ENCODE assay signal across 8 cellular contexts in genomic region chr19:861756-862528, GRCh38. TPM values are rescaled to one million over a fixed set of nuclear protein-coding genes. Genes with fewer than 3 reads are reported as not detected.
DNase-seq lines count a peak whose midpoint lies in the region; ATAC-seq and TF ChIP-seq lines count a peak whose summit lies in the region.

No MANE protein-coding gene starts in this region.

- 17 to 19% methylated on average over 53 to 57 of the region's 57 CpGs for whole genome bisulfite sequencing in lung, 2 donors
- WGBS in stomach, 5 donors, result 13 to 32% (median 19%) methylated on average over 27 to 57 of the region's 57 CpGs
- 0% methylated on average over 4 of the region's 57 CpGs; no CpG with 5 or more reads in 1 of the 2 donors for WGBS in gastroesophageal sphincter (ENCODE audit: low coverage in 1 of 2), 2 donors

- H3K4me3 ChIP-seq in BE2C (ENCODE audit: low read depth, low read length), result no peak overlapping the region
- no peak overlapping the region for H3K4me3 ChIP-seq in lung
- peak overlapping the region in 3 of 4 donors; percentile 4 to 48 (median 44) for H3K4me3 ChIP-seq in stomach
- H3K4me3 ChIP-seq in gastroesophageal sphincter, result peak overlapping the region in 1 of 2 donors; percentile 51

- H3K9me3 Mint-ChIP-seq in activated naive CD4-positive, alpha-beta T cell treated with anti-CD3 and anti-CD28 coated beads for 36 hours, result no peaks in the 10 kb centered on the region

- no peak overlapping the region for H3K27ac Mint-ChIP-seq in activated naive CD4-positive, alpha-beta T cell treated with anti-CD3 and anti-CD28 coated beads for 36 hours

- H3K4me1 Mint-ChIP-seq in activated naive CD4-positive, alpha-beta T cell treated with anti-CD3 and anti-CD28 coated beads for 36 hours (ENCODE audit: low read depth), result peaks cover 13% of the 10 kb centered on the region

- H3K4me1 ChIP-seq in BE2C (0 out of 2 replicates have a peak, but pooled peaks cover 2% of the 10 kb centered on the region), lung (ENCODE audit: control insufficient read depth in 2 of 2, insufficient read depth in 2 of 2, low read length in 2 of 2) (peaks cover 0 to 13% of the 10 kb centered on the region in 2 donors), stomach (peaks cover 29 to 54% (median 44%) of the 10 kb centered on the region in 4 donors), gastroesophageal sphincter (peaks cover 0 to 55% (median 7%) of the 10 kb centered on the region in 3 donors)

- intact Hi-C loops in activated naive CD4-positive, alpha-beta T cell treated with anti-CD3 and anti-CD28 coated beads for 36 hours (cut with micrococcal nuclease), result loop anchor here (1.0 to 2.0 kb wide), 3 partner anchors 65 to 123 kb away; partner anchors contain the start of genes PTBP1 and WDR18
- intact Hi-C loops in stomach (cut with DNase I; ENCODE audit: low total_unique reads), result no loop called here

- no peak overlapping the region for H3K4me3 Mint-ChIP-seq in activated naive CD4-positive, alpha-beta T cell treated with anti-CD3 and anti-CD28 coated beads for 36 hours

- H3K27ac ChIP-seq in lung (ENCODE audit: low read depth in 1 of 2, low read length in 1 of 2) (no peak overlapping the region), stomach (peak overlapping the region in 1 of 5 donors; percentile 3), gastroesophageal sphincter (peak overlapping the region in 1 of 4 donors; percentile 45)

- H3K36me3 Mint-ChIP-seq in activated naive CD4-positive, alpha-beta T cell treated with anti-CD3 and anti-CD28 coated beads for 36 hours (ENCODE audit: low read depth), result no peaks in the 10 kb centered on the region

- CTCF ChIA-PET in activated naive CD4-positive, alpha-beta T cell treated with anti-CD3 and anti-CD28 coated beads for 36 hours (lab: Charles Lee), result interaction anchor here (2.5 to 3.6 kb wide), 2 partner anchors 53 to 58 kb away, joined by 21 to 23 read pairs; partner anchors contain the start of gene KISS1R

- peak; percentile 35 for ATAC-seq in lung (ENCODE audit: insufficient read depth, low FRiP score)
- ATAC-seq in HG03139 (IDR thresholded peaks at IDR 0.05; ENCODE audit: unreplicated experiment), result no peak
- no peak for ATAC-seq in gastroesophageal sphincter

- no peak for TF ChIP-seq CTCF in BE2C (IDR thresholded peaks at IDR 0.05; ENCODE audit: low read depth, low read length)
- no peak for TF ChIP-seq CTCF in lung (IDR thresholded peaks at IDR 0.05; ENCODE audit: control extremely low read depth, extremely low read depth)
- no peak for TF ChIP-seq CTCF in stomach (IDR thresholded peaks at IDR 0.05)
- TF ChIP-seq CTCF in gastroesophageal sphincter (IDR thresholded peaks at IDR 0.05), result no peak

- TF ChIP-seq POLR2A in stomach (IDR thresholded peaks at IDR 0.05) (no peak), gastroesophageal sphincter (IDR thresholded peaks at IDR 0.05) (no peak)

- TF ChIP-seq EP300 in stomach (IDR thresholded peaks at IDR 0.05), result no peak
- no peak for TF ChIP-seq EP300 in gastroesophageal sphincter (IDR thresholded peaks at IDR 0.05)

- H3K27me3 ChIP-seq in BE2C, result peaks cover 28% of the 10 kb centered on the region
- H3K27me3 ChIP-seq in lung (ENCODE audit: control insufficient read depth, insufficient read depth), result no peaks in the 10 kb centered on the region
- H3K27me3 ChIP-seq in stomach, result peaks cover 0 to 56% (median 28%) of the 10 kb centered on the region in 3 donors
- peaks cover 62% of the 10 kb centered on the region for H3K27me3 ChIP-seq in gastroesophageal sphincter

- DNase-seq in BE2C, result peak; percentile 80
- DNase-seq in HT-29 (ENCODE audit: low spot score), result peak; percentile 17
- peak; percentile 61 for DNase-seq in T follicular helper cell (ENCODE audit: low read depth)
- DNase-seq in activated naive CD4-positive, alpha-beta T cell treated with anti-CD3 and anti-CD28 coated beads for 36 hours, result peak; percentile 74
- DNase-seq in lung (ENCODE audit: low spot score), result peak; percentile 73
- DNase-seq in stomach, result no peak

- H3K36me3 ChIP-seq in BE2C, result no peaks in the 10 kb centered on the region
- peaks cover 0 to 1% of the 10 kb centered on the region in 2 donors for H3K36me3 ChIP-seq in lung (ENCODE audit: control insufficient read depth in 2 of 2, insufficient read depth in 2 of 2, low read length in 2 of 2)
- peaks cover 0 to under 1% (median 0%) of the 10 kb centered on the region in 4 donors for H3K36me3 ChIP-seq in stomach
- no peaks in the 10 kb centered on the region for H3K36me3 ChIP-seq in gastroesophageal sphincter

- peaks cover 6% of the 10 kb centered on the region for H3K27me3 Mint-ChIP-seq in activated naive CD4-positive, alpha-beta T cell treated with anti-CD3 and anti-CD28 coated beads for 36 hours (ENCODE audit: low read depth)

- H3K9me3 ChIP-seq in BE2C, result peaks cover 3% of the 10 kb centered on the region; the same call in 1 of the 2 replicates
- no peaks in the 10 kb centered on the region for H3K9me3 ChIP-seq in lung (ENCODE audit: control insufficient read depth in 2 of 2, insufficient read depth in 1 of 2, low read length in 1 of 2)
- no peaks in the 10 kb centered on the region for H3K9me3 ChIP-seq in stomach
- no peaks in the 10 kb centered on the region for H3K9me3 ChIP-seq in gastroesophageal sphincter

RNA-seq across cellular contexts. Expression of gene CFD, which starts 2.5 kb away (rescaled TPM):
- 1.1 TPM for polyA plus RNA-seq in BE2C (2012; ENCODE audit: insufficient read depth, insufficient read length, low read depth)
- total RNA-seq in HT-29 (2014; rRNA removed; shearing (Covaris generic)), result 1.1 and 1.4 TPM in 2 replicates
- total RNA-seq in activated naive CD4-positive, alpha-beta T cell treated with anti-CD3 and anti-CD28 coated beads for 36 hours, result under 1 TPM; 0.17 to 0.25 TPM
- total RNA-seq in lung (100 to 1,000 TPM in 1 of 2 donors, 10 to 100 TPM in 1; 90.8 to 185 TPM), stomach (1,000 to 10,000 TPM in 1 of 5 donors, 100 to 1,000 TPM in 3, 10 to 100 TPM in 1; 36.6 to 1,275 (median 118) TPM), gastroesophageal sphincter (1,000 to 10,000 TPM in 1 of 4 donors, 100 to 1,000 TPM in 3; 229 to 1,118 (median 654) TPM)
- polyA plus RNA-seq in lung (100 to 1,000 TPM in 1 of 2 donors, 10 to 100 TPM in 1; 97.2 to 227 TPM), stomach (100 to 1,000 TPM in 2 of 3 donors, 10 to 100 TPM in 1; 48.7 to 204 (median 140) TPM)

RNA-seq across cellular contexts. Expression of gene ELANE, which starts 9.8 kb away (rescaled TPM):
- not detected for polyA plus RNA-seq in BE2C (2012; ENCODE audit: insufficient read depth, insufficient read length, low read depth)
- total RNA-seq in HT-29 (2014; rRNA removed; shearing (Covaris generic)), result not detected in 2 replicates
- not detected for total RNA-seq in activated naive CD4-positive, alpha-beta T cell treated with anti-CD3 and anti-CD28 coated beads for 36 hours
- total RNA-seq in lung (10 to 100 TPM in 1 of 2 donors, 1 to 10 TPM in 1; 1.4 to 16.6 TPM), stomach (10 to 100 TPM in 1 of 5 donors, 1 to 10 TPM in 1, not detected in 3; 2.9 to 10.5 TPM), gastroesophageal sphincter (1 to 10 TPM in 3 of 4 donors, under 1 TPM in 1; 0.49 to 2.3 (median 1.7) TPM)
- polyA plus RNA-seq in lung (10 to 100 TPM in 1 of 2 donors, 1 to 10 TPM in 1; 2.0 to 21.0 TPM), stomach (1 to 10 TPM in 2 of 3 donors, not detected in 1; 1.1 to 3.4 TPM)

RNA-seq across cellular contexts. Expression of gene PRTN3, which starts 21.1 kb away (rescaled TPM):
- not detected for polyA plus RNA-seq in BE2C (2012; ENCODE audit: insufficient read depth, insufficient read length, low read depth)
- not detected in 2 replicates for total RNA-seq in HT-29 (2014; rRNA removed; shearing (Covaris generic))
- not detected for total RNA-seq in activated naive CD4-positive, alpha-beta T cell treated with anti-CD3 and anti-CD28 coated beads for 36 hours
- 10 to 100 TPM in 1 of 2 donors, under 1 TPM in 1; 0.58 to 23.3 TPM for total RNA-seq in lung
- polyA plus RNA-seq in lung, result 10 to 100 TPM in 1 of 2 donors, under 1 TPM in 1; 0.85 to 18.5 TPM
- total RNA-seq in stomach, result 1 to 10 TPM in 1 of 5 donors, not detected in 4; 2.6 TPM
- under 1 TPM in 1 of 3 donors, not detected in 2; 0.15 TPM for polyA plus RNA-seq in stomach
- not detected for total RNA-seq in gastroesophageal sphincter

RNA-seq across cellular contexts. Expression of gene MED16, which starts 31.0 kb away (rescaled TPM):
- 124 TPM for polyA plus RNA-seq in BE2C (2012; ENCODE audit: insufficient read depth, insufficient read length, low read depth)
- total RNA-seq in HT-29 (2014; rRNA removed; shearing (Covaris generic)), result 31.8 and 32.4 TPM in 2 replicates
- total RNA-seq in activated naive CD4-positive, alpha-beta T cell treated with anti-CD3 and anti-CD28 coated beads for 36 hours, result 10 to 100 TPM; 61.3 to 68.1 TPM
- total RNA-seq in lung (10 to 100 TPM; 38.7 to 59.7 TPM), stomach (100 to 1,000 TPM in 2 of 5 donors, 10 to 100 TPM in 3; 16.7 to 126 (median 82.1) TPM), gastroesophageal sphincter (10 to 100 TPM; 20.2 to 40.3 (median 28.1) TPM)
- polyA plus RNA-seq in lung (10 to 100 TPM; 44.8 to 72.3 TPM), stomach (10 to 100 TPM; 49.0 to 74.0 (median 54.7) TPM)

RNA-seq across cellular contexts. Expression of gene RNU6-9, which starts 31.3 kb away (rescaled TPM):
- polyA plus RNA-seq in BE2C (2012; ENCODE audit: insufficient read depth, insufficient read length, low read depth), result not detected
- total RNA-seq in HT-29 (2014; rRNA removed; shearing (Covaris generic)), result not detected in 2 replicates
- not detected for total RNA-seq in activated naive CD4-positive, alpha-beta T cell treated with anti-CD3 and anti-CD28 coated beads for 36 hours
- total RNA-seq in lung (not detected), stomach (not detected), gastroesophageal sphincter (not detected)
- polyA plus RNA-seq in lung (not detected), stomach (not detected)

Comparison
In these comparisons a context has a peak if more than half of its experiments do, and no peak if none do; other contexts are left out.
1. H3K4me3 ChIP-seq: peak in stomach (3 of 4); none in BE2C (single experiment) and lung (single experiment).
2. RNA of gene CFD, which starts 2.5 kb away (total RNA-seq): 229 to 1,118 TPM in gastroesophageal sphincter, 90.8 to 185 TPM in lung and 36.6 to 1,275 TPM in stomach; 1.1 to 1.4 TPM in HT-29 and 0.17 to 0.25 TPM in activated naive CD4-positive, alpha-beta T cell treated with anti-CD3 and anti-CD28 coated beads for 36 hours; every median in the first group is over 10 times any median in the second.